ENCODE assay signal across 23 cellular contexts in the genomic region with DNA sequence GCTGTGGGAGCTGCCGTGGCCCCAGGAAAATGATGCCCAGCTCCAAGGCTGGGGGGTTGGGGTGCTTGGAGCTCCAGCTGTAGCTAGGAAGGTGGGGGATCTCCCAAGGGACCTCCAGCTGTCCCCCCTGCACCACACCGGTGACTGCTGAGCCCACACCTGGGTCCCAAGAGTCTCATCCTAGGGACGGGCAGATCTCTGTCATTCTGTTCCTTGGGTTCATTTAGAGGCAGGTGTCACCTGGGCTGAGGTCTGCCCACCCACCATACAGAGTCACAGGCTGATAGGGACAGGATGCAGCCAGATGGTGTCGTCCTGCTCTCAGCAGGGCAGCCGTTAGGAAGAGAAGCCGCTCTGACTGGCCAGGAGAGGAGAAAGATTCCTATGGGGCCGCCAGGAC. TPM values are rescaled to one million over a fixed set of nuclear protein-coding genes. Genes with fewer than 3 reads are reported as not detected.
DNase-seq lines count a peak whose midpoint lies in the region; ATAC-seq, FAIRE-seq and TF ChIP-seq lines count a peak whose summit lies in the region.
"Had no signal": no experiment of that assay in that cellular context is flagged by ENCODE, and none has a peak within 500 bp of the region (broad histone marks: within the 10 kb centered on the region; RNA-seq: fewer than 3 reads in every experiment).

No MANE protein-coding gene starts in this region.

- H3K27ac ChIP-seq in HepG2 (ENCODE audit: extremely low read length, insufficient read depth, low read length) = no peak overlapping the region
- H3K27ac ChIP-seq in right lobe of liver = no peak overlapping the region
- peak overlapping the region; percentile 9 for H3K27ac ChIP-seq in vagina
- H3K27ac ChIP-seq: colonic mucosa had no signal

- FAIRE-seq in HepG2 (lab: Jason Lieb, UNC) = no peak
- FAIRE-seq: bronchial epithelial cell, urothelium cell line had no signal

- H3K27me3 ChIP-seq in HepG2 (ENCODE audit: control insufficient read depth in 1 of 2, insufficient read depth in 2 of 2, low read length in 2 of 2) = peaks cover 4 to 45% of the 10 kb centered on the region in 2 experiments; a peak in 4 of 5 replicates
- H3K27me3 ChIP-seq in right lobe of liver = peaks cover 0 to 7% of the 10 kb centered on the region in 2 donors
- H3K27me3 ChIP-seq in vagina = no peaks in the 10 kb centered on the region

- H3K4me3 ChIP-seq in HepG2 (replicated peaks in 1 of 3; ENCODE audit: insufficient read depth in 1 of 3, low read depth in 2 of 3, low read length in 3 of 3) (peak overlapping the region in 2 of 3 experiments; percentile 12 to 55; a peak in 2 of 6 replicates), right lobe of liver (no peak overlapping the region), vagina (no peak overlapping the region)
- H3K4me3 ChIP-seq: colonic mucosa had no signal

- TF ChIP-seq CTCF in HepG2 (CRISPR knock-in tag; IDR thresholded peaks at IDR 0.05) = no peak
- TF ChIP-seq CTCF in right lobe of liver (IDR thresholded peaks at IDR 0.05) = no peak
- TF ChIP-seq CTCF in vagina (IDR thresholded peaks at IDR 0.05) = no peak

- in situ Hi-C loops in HepG2 (cut with HindIII; ENCODE audit: extremely low pct_ligation_motif_present, low pct_unique_long_range_greater_than_20kb) = no loop called here

- H3K79me2 ChIP-seq in HepG2 (ENCODE audit: insufficient read depth, low read length) = no peaks in the 10 kb centered on the region

- WGBS in HepG2 (ENCODE audit: low lambda C conversion rate) = no CpG with 5 or more reads among the region's 7 CpGs
- no CpG with 5 or more reads among the region's 7 CpGs for WGBS in right lobe of liver (ENCODE audit: insufficient coverage, low coverage, low lambda C conversion rate, missing lambda C conversion rate)

- H3K36me3 ChIP-seq in HepG2 (replicated peaks in 1 of 2; ENCODE audit: control insufficient read depth in 1 of 2, insufficient read depth in 2 of 2, low read length in 2 of 2) = no peaks in the 10 kb centered on the region
- H3K36me3 ChIP-seq in right lobe of liver = no peaks in the 10 kb centered on the region
- H3K36me3 ChIP-seq in vagina = no peaks in the 10 kb centered on the region
- H3K36me3 ChIP-seq: colonic mucosa had no signal

- DNase-seq in HepG2 (ENCODE audit: low spot score) (no peak), right lobe of liver (no peak), SHP77 treated with DMSO at 0.1 percent for 48 hours (lab: John Stamatoyannopoulos, UW) (peak; percentile 15), memory B cell (ENCODE audit: low spot score in 2 of 2) (no peak), vagina (ENCODE audit: extremely low spot score in 2 of 2) (no peak), posterior cingulate gyrus (no peak), mucosa of gallbladder (ENCODE audit: low spot score) (no peak)
- no peak for DNase-seq in stimulated activated CD4-positive, alpha-beta T cell treated with anti-CD3 and anti-CD28 coated beads, Interleukin-2, amount 100 ng/mL, for 24 hours
- DNase-seq: activated CD4-positive, CD25-positive, alpha-beta regulatory T cell; activated naive CD4-positive, alpha-beta T cell treated with Interleukin-2 at 50 U/mL for 16 hours; activated T-cell treated with anti-CD3 and anti-CD28 coated beads, Interleukin-2, amount 50 U/mL, for 1 hour; colonic mucosa; natural killer cell; NCI-H187; NCI-H2227 treated with DMSO at 0.1 percent for 48 hours; NCI-H774; substantia nigra; T-helper 2 cell had no signal

- POLR2A ChIA-PET in HepG2 (lab: Yijun Ruan, JAX) = no interaction called here

- CTCF ChIA-PET in HepG2 (lab: Yijun Ruan, JAX; ENCODE audit: low intra/inter-chr PET ratio, low total read pairs) = no interaction called here

- H3K9me3 ChIP-seq in HepG2 (ENCODE audit: low read length) (no peaks in the 10 kb centered on the region), right lobe of liver (no peaks in the 10 kb centered on the region), vagina (no peaks in the 10 kb centered on the region)
- H3K9me3 ChIP-seq: colonic mucosa had no signal

- no peaks in the 10 kb centered on the region for H3K27me3 Mint-ChIP-seq in memory B cell

- H3K9ac ChIP-seq in HepG2 (ENCODE audit: insufficient read depth, low read depth, low read length) = peak overlapping the region; percentile 43; the same call in 1 of the 2 replicates

- H4K20me1 ChIP-seq in HepG2 (ENCODE audit: insufficient read depth, low read length) = no peaks in the 10 kb centered on the region

- H3K4me3 Mint-ChIP-seq in memory B cell = peak overlapping the region; percentile 8

- H3K4me2 ChIP-seq in HepG2 (ENCODE audit: low read depth, low read length) = peak overlapping the region; percentile 77

- H3K36me3 Mint-ChIP-seq in memory B cell = no peaks in the 10 kb centered on the region
- H3K36me3 Mint-ChIP-seq: natural killer cell had no signal

- TF ChIP-seq EP300 in HepG2 (IDR thresholded peaks at IDR 0.05; ENCODE audit: low read depth in 2 of 2, low read length in 2 of 2) = no peak
- no peak for TF ChIP-seq EP300 in HepG2 (CRISPR knock-in tag; IDR thresholded peaks at IDR 0.05; ENCODE audit: borderline replicate concordance)

- TF ChIP-seq POLR2A in HepG2 (IDR thresholded peaks at IDR 0.05; ENCODE audit: insufficient read depth in 1 of 2, low read depth in 2 of 2, low read length in 2 of 2) (no peak), right lobe of liver (IDR thresholded peaks at IDR 0.05) (no peak), vagina (IDR thresholded peaks at IDR 0.05) (no peak)

- no peak for TF ChIP-seq RAD21 in HepG2 (CRISPR knock-in tag; IDR thresholded peaks at IDR 0.05)

- BruUV-seq in HepG2 (replicated peaks; lab: Mats Ljungman, UMichigan) = no TSS peak

- H2AFZ ChIP-seq in HepG2 (ENCODE audit: low read length) = peak overlapping the region; percentile 54

- H3K4me1 Mint-ChIP-seq in memory B cell = peaks cover 30% of the 10 kb centered on the region

- no peaks in the 10 kb centered on the region for H3K9me3 Mint-ChIP-seq in memory B cell
- H3K9me3 Mint-ChIP-seq: natural killer cell had no signal

- peak overlapping the region; percentile 47 for H3K27ac Mint-ChIP-seq in memory B cell

- intact Hi-C loops in HepG2 (cut with micrococcal nuclease; ENCODE audit: unreplicated experiment) (no loop called here), right lobe of liver (cut with DNase I) (no loop called here), vagina (cut with DNase I) (no loop called here), posterior cingulate gyrus (cut with DNase I) (no loop called here)

- ATAC-seq in HepG2 = no peak
- ATAC-seq in right lobe of liver = no peak
- ATAC-seq in memory B cell (ENCODE audit: low read depth) = no peak
- ATAC-seq: natural killer cell, Panc1 had no signal

- H3K4me1 ChIP-seq in HepG2 (ENCODE audit: insufficient read depth, low read length) (peaks cover 45% of the 10 kb centered on the region), right lobe of liver (peaks cover 0 to 7% (median 0%) of the 10 kb centered on the region in 4 donors), vagina (peaks cover 18% of the 10 kb centered on the region)
- H3K4me1 ChIP-seq: colonic mucosa had no signal

TF ChIP-seq in HepG2, 621 proteins besides CTCF, POLR2A, EP300 and RAD21:
- TF ChIP-seq HDAC1 (CRISPR knock-in tag; IDR thresholded peaks at IDR 0.05) (0 out of 2 replicates have a peak, but pooled peaks have one; percentile 3), ZNF737 (CRISPR knock-in tag; IDR thresholded peaks at IDR 0.05; ENCODE audit: borderline replicate concordance) (no peak)

RNA-seq across cellular contexts. Expression of a gene that starts 5.3 kb away (rescaled TPM):
- not detected in 2 replicates for total RNA-seq in HepG2 (2016; rRNA removed; fragmentation: Illumina TruSeq; extraction: Trizol)
- total RNA-seq in HepG2 (2016; cell fraction: cytosol; rRNA removed; fragmentation: Illumina TruSeq; extraction: Trizol; ENCODE audit: low read depth) = not detected in 2 replicates
- not detected in 2 replicates for total RNA-seq in HepG2 (2016; cell fraction: insoluble cytoplasmic fraction; rRNA removed; fragmentation: Illumina TruSeq; extraction: Trizol)
- not detected in 2 replicates for total RNA-seq in HepG2 (2016; cell fraction: membrane; rRNA removed; fragmentation: Illumina TruSeq; extraction: Trizol)
- total RNA-seq in HepG2 (2016; cell fraction: nucleus; rRNA removed; fragmentation: Illumina TruSeq; extraction: Trizol) = not detected in 2 replicates
- polyA plus RNA-seq in HepG2 (2011; rRNA removed) = not detected in 2 replicates
- not detected in 2 replicates for polyA plus RNA-seq in HepG2 (2011; cell fraction: cytosol; rRNA removed)
- not detected in 2 replicates for polyA plus RNA-seq in HepG2 (2011; cell fraction: nucleus; rRNA removed)
- not detected in 2 replicates for polyA plus RNA-seq in HepG2 (2012)
- polyA plus RNA-seq in HepG2 (2016; cell fraction: cytosol; fragmentation: Illumina TruSeq; extraction: Trizol; ENCODE audit: low read depth) = not detected in 2 replicates
- not detected in 2 replicates for polyA plus RNA-seq in HepG2 (2016; cell fraction: insoluble cytoplasmic fraction; fragmentation: Illumina TruSeq; extraction: Trizol; ENCODE audit: low read depth)
- not detected in 2 replicates for polyA plus RNA-seq in HepG2 (2016; cell fraction: membrane; fragmentation: Illumina TruSeq; extraction: Trizol; ENCODE audit: low read depth)
- polyA plus RNA-seq in HepG2 (2016; cell fraction: nucleus; fragmentation: Illumina TruSeq; extraction: Trizol; ENCODE audit: insufficient read depth, low read depth) = not detected in 2 replicates
- polyA minus RNA-seq in HepG2 (2011; rRNA and poly(A)+ RNA removed; ENCODE audit: low replicate concordance) = 0.05 TPM in 1 of 2 replicates, not detected in the other
- polyA minus RNA-seq in HepG2 (2011; cell fraction: cytosol; rRNA and poly(A)+ RNA removed) = not detected in 2 replicates
- polyA minus RNA-seq in HepG2 (2011; cell fraction: nucleus; rRNA and poly(A)+ RNA removed) = not detected in 2 replicates
- under 1 TPM; 0.07 to 0.62 (median 0.28) TPM for total RNA-seq in right lobe of liver
- total RNA-seq in vagina = 8.3 TPM
- total RNA-seq in mucosa of gallbladder = 2.9 TPM
- total RNA-seq: bronchial epithelial cell, H7 had no signal
- polyA plus RNA-seq: CD14-positive monocyte had no signal

Comparison
In these comparisons a context has a peak if more than half of its experiments do, and no peak if none do; other contexts are left out.
1. H3K4me3 ChIP-seq: peak in HepG2 (2 of 3); none in right lobe of liver (0 of 3) and vagina (0 of 2).